In the genomic region with DNA sequence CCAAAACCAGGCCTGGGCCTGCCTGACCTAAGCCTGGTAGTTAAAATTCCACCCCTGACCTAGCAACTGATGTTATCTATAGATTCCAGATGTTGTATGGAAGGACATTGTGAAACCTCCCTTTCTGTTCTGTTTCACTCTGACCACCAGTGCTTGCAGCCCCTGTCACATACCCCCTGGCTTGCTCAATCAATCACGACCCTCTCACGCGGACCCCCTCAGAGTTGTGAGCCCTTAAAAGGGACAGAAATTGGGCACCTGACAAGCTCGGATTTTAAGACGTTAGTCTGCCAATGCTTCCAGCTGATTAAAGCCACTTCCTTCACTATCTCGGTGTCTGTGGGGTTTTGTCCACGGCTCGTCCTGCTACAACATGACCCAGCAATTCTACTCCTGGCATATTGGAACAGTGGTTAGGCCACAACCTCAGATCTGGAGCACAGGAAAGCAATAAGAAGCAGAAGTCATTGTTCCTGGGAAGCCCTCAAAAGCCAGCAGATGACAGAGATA, we compare ENCODE assay signal across 1 cellular context.
TF ChIP-seq lines count a peak whose summit lies in the region.

No MANE protein-coding gene starts in this region.

TF ChIP-seq in K562, 482 proteins besides CTCF, POLR2A, EP300 and RAD21 (continued from another document and continues in another):
- TF ChIP-seq PHF21A (IDR thresholded peaks at IDR 0.05; ENCODE audit: borderline replicate concordance, low read depth) (no peak), BDP1 (IDR thresholded peaks at IDR 0.05; ENCODE audit: insufficient read depth, insufficient read length) (no peak), ZNF224 (CRISPR knock-in tag; IDR thresholded peaks at IDR 0.05) (no peak), HCFC1 (IDR thresholded peaks at IDR 0.05; ENCODE audit: low read depth, low read length) (no peak), ZKSCAN8 (CRISPR knock-in tag; IDR thresholded peaks at IDR 0.05) (no peak), HMGN3 (IDR thresholded peaks at IDR 0.05; ENCODE audit: borderline replicate concordance, extremely low read depth, insufficient read length, low read depth, low read length) (no peak), ZC3H8 (IDR thresholded peaks at IDR 0.05) (no peak), SAP30 (IDR thresholded peaks at IDR 0.05; ENCODE audit: borderline replicate concordance, insufficient read depth, low read depth, low read length, poor library complexity, severe bottlenecking) (no peak), ZNF140 (CRISPR knock-in tag; IDR thresholded peaks at IDR 0.05) (no peak), MAFK (IDR thresholded peaks at IDR 0.05; ENCODE audit: low read length) (peak; percentile 55), ZFPM2 (CRISPR knock-in tag; IDR thresholded peaks at IDR 0.05) (no peak), PCBP2 (IDR thresholded peaks at IDR 0.05; ENCODE audit: low read depth, low read length, poor library complexity, severe bottlenecking) (no peak), HLTF (IDR thresholded peaks at IDR 0.05) (no peak), SREBF2 (CRISPR knock-in tag; IDR thresholded peaks at IDR 0.05) (no peak), MAZ (CRISPR knock-in tag; conservative IDR thresholded peaks at IDR 0.05 in 1 of 2, IDR thresholded peaks at IDR 0.05 in 1 of 2) (no peak), ZNF324 (CRISPR knock-in tag; IDR thresholded peaks at IDR 0.05) (no peak), ZNF444 (CRISPR knock-in tag; IDR thresholded peaks at IDR 0.05) (no peak), SAFB (IDR thresholded peaks at IDR 0.05; ENCODE audit: borderline replicate concordance, low read depth, low read length) (no peak), GABPA (tag; conservative IDR thresholded peaks at IDR 0.05; ENCODE audit: low read depth) (no peak; the same call in 1 of the 2 replicates), ETS2 (tag; IDR thresholded peaks at IDR 0.05; ENCODE audit: borderline replicate concordance, poor library complexity, severe bottlenecking) (no peak), FOXA1 (IDR thresholded peaks at IDR 0.05; ENCODE audit: borderline replicate concordance) (no peak), EHMT2 (IDR thresholded peaks at IDR 0.05) (no peak), HDAC8 (tag; IDR thresholded peaks at IDR 0.05) (no peak), SRF (CRISPR knock-in tag; IDR thresholded peaks at IDR 0.05) (no peak), BRD4 (IDR thresholded peaks at IDR 0.05) (no peak)
- TF ChIP-seq, protein P1, sequence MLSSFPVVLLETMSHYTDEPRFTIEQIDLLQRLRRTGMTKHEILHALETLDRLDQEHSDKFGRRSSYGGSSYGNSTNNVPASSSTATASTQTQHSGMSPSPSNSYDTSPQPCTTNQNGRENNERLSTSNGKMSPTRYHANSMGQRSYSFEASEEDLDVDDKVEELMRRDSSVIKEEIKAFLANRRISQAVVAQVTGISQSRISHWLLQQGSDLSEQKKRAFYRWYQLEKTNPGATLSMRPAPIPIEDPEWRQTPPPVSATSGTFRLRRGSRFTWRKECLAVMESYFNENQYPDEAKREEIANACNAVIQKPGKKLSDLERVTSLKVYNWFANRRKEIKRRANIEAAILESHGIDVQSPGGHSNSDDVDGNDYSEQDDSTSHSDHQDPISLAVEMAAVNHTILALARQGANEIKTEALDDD (IDR thresholded peaks at IDR 0.05): peak; percentile 37; the same call in 1 of the 2 replicates
- TF ChIP-seq, protein P2, sequence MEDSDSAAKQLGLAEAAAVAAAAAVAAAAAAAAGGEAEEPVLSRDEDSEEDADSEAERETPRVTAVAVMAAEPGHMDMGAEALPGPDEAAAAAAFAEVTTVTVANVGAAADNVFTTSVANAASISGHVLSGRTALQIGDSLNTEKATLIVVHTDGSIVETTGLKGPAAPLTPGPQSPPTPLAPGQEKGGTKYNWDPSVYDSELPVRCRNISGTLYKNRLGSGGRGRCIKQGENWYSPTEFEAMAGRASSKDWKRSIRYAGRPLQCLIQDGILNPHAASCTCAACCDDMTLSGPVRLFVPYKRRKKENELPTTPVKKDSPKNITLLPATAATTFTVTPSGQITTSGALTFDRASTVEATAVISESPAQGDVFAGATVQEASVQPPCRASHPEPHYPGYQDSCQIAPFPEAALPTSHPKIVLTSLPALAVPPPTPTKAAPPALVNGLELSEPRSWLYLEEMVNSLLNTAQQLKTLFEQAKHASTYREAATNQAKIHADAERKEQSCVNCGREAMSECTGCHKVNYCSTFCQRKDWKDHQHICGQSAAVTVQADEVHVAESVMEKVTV (CRISPR knock-in tag; IDR thresholded peaks at IDR 0.05): no peak
- TF ChIP-seq, protein P3, sequence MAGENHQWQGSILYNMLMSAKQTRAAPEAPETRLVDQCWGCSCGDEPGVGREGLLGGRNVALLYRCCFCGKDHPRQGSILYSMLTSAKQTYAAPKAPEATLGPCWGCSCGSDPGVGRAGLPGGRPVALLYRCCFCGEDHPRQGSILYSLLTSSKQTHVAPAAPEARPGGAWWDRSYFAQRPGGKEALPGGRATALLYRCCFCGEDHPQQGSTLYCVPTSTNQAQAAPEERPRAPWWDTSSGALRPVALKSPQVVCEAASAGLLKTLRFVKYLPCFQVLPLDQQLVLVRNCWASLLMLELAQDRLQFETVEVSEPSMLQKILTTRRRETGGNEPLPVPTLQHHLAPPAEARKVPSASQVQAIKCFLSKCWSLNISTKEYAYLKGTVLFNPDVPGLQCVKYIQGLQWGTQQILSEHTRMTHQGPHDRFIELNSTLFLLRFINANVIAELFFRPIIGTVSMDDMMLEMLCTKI (IDR thresholded peaks at IDR 0.05; ENCODE audit: partially characterized antibody): no peak
- TF ChIP-seq, protein P4, sequence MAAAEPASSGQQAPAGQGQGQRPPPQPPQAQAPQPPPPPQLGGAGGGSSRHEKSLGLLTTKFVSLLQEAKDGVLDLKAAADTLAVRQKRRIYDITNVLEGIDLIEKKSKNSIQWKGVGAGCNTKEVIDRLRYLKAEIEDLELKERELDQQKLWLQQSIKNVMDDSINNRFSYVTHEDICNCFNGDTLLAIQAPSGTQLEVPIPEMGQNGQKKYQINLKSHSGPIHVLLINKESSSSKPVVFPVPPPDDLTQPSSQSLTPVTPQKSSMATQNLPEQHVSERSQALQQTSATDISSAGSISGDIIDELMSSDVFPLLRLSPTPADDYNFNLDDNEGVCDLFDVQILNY (CRISPR knock-in tag; IDR thresholded peaks at IDR 0.05): no peak
- TF ChIP-seq, protein P5, sequence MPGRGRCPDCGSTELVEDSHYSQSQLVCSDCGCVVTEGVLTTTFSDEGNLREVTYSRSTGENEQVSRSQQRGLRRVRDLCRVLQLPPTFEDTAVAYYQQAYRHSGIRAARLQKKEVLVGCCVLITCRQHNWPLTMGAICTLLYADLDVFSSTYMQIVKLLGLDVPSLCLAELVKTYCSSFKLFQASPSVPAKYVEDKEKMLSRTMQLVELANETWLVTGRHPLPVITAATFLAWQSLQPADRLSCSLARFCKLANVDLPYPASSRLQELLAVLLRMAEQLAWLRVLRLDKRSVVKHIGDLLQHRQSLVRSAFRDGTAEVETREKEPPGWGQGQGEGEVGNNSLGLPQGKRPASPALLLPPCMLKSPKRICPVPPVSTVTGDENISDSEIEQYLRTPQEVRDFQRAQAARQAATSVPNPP (IDR thresholded peaks at IDR 0.05; ENCODE audit: borderline replicate concordance, insufficient read depth, insufficient read length): no peak
- TF ChIP-seq, protein P6, sequence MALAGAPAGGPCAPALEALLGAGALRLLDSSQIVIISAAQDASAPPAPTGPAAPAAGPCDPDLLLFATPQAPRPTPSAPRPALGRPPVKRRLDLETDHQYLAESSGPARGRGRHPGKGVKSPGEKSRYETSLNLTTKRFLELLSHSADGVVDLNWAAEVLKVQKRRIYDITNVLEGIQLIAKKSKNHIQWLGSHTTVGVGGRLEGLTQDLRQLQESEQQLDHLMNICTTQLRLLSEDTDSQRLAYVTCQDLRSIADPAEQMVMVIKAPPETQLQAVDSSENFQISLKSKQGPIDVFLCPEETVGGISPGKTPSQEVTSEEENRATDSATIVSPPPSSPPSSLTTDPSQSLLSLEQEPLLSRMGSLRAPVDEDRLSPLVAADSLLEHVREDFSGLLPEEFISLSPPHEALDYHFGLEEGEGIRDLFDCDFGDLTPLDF (CRISPR knock-in tag; IDR thresholded peaks at IDR 0.05): 0 out of 2 replicates have a peak, but pooled peaks have one; percentile 20
- TF ChIP-seq, protein P7, sequence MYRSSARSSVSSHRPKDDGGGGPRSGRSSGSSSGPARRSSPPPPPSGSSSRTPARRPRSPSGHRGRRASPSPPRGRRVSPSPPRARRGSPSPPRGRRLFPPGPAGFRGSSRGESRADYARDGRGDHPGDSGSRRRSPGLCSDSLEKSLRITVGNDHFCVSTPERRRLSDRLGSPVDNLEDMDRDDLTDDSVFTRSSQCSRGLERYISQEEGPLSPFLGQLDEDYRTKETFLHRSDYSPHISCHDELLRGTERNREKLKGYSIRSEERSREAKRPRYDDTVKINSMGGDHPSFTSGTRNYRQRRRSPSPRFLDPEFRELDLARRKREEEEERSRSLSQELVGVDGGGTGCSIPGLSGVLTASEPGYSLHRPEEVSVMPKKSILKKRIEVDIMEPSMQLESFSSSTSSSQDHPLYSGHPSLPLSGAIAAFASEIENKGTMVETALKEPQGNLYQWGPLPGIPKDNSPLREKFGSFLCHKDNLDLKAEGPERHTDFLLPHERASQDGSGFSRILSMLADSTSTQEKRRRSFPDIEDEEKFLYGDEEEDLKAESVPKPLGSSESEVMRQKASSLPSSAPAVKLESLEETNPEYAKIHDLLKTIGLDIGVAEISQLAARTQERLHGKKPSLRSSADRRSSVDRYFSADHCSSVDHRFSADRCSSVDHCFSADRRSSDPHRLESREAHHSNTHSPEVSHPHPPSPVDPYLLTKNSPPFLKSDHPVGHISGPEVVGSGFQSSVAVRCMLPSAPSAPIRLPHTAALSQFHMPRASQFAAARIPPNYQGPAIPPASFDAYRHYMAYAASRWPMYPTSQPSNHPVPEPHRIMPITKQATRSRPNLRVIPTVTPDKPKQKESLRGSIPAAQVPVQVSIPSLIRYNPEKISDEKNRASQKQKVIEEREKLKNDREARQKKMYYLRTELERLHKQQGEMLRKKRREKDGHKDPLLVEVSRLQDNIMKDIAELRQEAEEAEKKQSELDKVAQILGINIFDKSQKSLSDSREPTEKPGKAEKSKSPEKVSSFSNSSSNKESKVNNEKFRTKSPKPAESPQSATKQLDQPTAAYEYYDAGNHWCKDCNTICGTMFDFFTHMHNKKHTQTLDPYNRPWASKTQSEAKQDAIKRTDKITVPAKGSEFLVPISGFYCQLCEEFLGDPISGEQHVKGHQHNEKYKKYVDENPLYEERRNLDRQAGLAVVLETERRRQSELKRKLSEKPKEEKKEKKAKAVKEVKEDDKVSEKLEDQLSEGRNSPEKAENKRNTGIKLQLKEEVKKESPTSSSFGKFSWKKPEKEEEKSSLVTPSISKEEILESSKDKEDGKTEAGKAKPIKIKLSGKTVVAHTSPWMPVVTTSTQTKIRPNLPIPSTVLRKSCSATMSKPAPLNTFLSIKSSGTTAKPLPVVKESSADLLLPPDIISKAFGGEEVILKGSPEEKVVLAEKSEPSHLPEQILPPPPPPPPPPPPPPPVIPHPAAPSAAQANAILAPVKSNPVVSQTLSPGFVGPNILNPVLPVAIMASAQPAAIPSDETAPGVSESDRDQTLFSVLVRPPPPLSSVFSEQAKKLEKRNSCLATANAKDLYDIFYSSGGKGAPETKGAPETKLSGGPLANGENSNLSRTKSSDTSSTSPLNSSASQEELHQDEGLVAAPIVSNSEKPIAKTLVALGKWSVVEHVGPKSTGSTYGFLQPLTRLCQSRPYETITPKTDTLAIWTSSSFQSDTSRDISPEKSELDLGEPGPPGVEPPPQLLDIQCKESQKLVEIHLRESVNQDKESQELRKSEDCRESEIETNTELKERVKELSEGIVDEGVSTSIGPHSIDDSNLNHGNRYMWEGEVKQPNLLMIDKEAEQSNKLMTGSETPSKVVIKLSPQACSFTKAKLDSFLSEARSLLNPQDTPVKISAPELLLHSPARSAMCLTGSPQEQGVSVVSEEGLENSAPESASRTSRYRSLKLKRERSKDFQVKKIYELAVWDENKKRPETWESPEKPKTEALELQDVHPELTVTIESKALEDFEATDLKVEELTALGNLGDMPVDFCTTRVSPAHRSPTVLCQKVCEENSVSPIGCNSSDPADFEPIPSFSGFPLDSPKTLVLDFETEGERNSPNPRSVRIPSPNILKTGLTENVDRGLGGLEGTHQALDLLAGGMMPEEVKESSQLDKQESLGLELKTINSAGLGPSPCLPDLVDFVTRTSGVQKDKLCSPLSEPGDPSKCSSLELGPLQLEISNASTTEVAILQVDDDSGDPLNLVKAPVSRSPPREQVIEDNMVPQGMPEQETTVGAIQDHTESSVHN (IDR thresholded peaks at IDR 0.05; ENCODE audit: borderline replicate concordance in 1 of 2, low read depth in 1 of 2): peak in 1 of 2 experiments; percentile 58; a peak in 1 of 4 replicates
- TF ChIP-seq, protein P8, sequence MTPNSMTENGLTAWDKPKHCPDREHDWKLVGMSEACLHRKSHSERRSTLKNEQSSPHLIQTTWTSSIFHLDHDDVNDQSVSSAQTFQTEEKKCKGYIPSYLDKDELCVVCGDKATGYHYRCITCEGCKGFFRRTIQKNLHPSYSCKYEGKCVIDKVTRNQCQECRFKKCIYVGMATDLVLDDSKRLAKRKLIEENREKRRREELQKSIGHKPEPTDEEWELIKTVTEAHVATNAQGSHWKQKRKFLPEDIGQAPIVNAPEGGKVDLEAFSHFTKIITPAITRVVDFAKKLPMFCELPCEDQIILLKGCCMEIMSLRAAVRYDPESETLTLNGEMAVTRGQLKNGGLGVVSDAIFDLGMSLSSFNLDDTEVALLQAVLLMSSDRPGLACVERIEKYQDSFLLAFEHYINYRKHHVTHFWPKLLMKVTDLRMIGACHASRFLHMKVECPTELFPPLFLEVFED (CRISPR knock-in tag; conservative IDR thresholded peaks at IDR 0.05): no peak
